9 cellular contexts compared by ENCODE assay signal in the genomic region with DNA sequence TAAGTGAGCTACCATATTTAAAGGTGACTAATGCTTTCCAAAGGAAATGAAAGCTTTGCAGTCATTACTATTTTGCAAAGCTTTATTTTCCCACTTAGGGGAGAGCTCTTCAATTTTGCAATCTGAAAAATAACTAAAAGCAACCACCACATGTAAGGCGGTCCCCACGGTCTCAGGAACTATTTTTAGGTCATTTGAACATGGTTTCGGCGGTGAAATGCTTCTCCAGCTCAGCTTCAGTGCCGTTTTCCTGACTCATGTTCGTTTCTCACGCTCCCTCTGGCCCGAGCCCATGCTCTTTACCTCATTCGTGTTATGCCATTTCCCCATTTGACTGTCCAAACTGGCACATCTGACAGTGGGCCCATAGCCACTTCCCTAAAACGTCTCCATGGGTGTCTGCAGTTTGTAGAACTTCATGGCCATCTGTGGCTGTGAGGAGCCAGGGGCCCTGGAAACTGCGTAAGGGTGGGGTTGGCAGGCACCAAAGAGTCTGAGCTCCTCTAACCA. TPM values are rescaled to one million over a fixed set of nuclear protein-coding genes. Genes with fewer than 3 reads are reported as not detected.
A peak's percentile ranks its signal among the peaks of the same experiment; 100 is the strongest.
DNase-seq lines count a peak whose midpoint lies in the region; ATAC-seq, FAIRE-seq and TF ChIP-seq lines count a peak whose summit lies in the region.
"Had no signal": no experiment of that assay in that cellular context is flagged by ENCODE, and none has a peak within 500 bp of the region (broad histone marks: within the 10 kb centered on the region; RNA-seq: fewer than 3 reads in every experiment).

No MANE protein-coding gene starts in this region.

- peaks cover 39 to 59% of the 10 kb centered on the region in 2 donors for H3K27me3 Mint-ChIP-seq in natural killer cell treated with Interleukin-12 subunit alpha and Interleukin-12 subunit beta and Interleukin-15 and Interleukin-18, amount 100 ng/mL, for 72 hours

- POLR2A ChIA-PET in GM12878 (lab: Charles Lee), result interaction anchor here (0.6 to 2.8 kb wide), 17 partner anchors 9 to 781 kb away, joined by 3 to 34 read pairs (median 4); no protein-coding TSS in a partner anchor

- DNase-seq in NOMO-1 treated with DMSO at 0.1 percent for 48 hours (lab: John Stamatoyannopoulos, UW; ENCODE audit: unreplicated experiment), result peak; percentile 100
- DNase-seq in GM12878 (ENCODE audit: low read depth, low spot score), result peak; percentile 99
- no peak for DNase-seq in natural killer cell treated with Interleukin-12 subunit alpha and Interleukin-12 subunit beta and Interleukin-15 and Interleukin-18, amount 100 ng/mL, for 72 hours (ENCODE audit: low spot score)
- no peak for DNase-seq in HAP-1 (ENCODE audit: low spot score in 2 of 2)
- no peak for DNase-seq in NCI-H2081 treated with DMSO at 0.1 percent for 48 hours (lab: John Stamatoyannopoulos, UW)
- DNase-seq in NCI-H1048 (lab: John Stamatoyannopoulos, UW), result no peak

- H3K27ac ChIP-seq in GM12878 (ENCODE audit: control insufficient read depth, insufficient read depth), result peak overlapping the region; percentile 89

- BruUV-seq in GM12878 (replicated peaks; lab: Mats Ljungman, UMichigan), result no TSS peak

- peak overlapping the region; percentile 46; the same call in 1 of the 2 replicates for H2AFZ ChIP-seq in GM12878 (ENCODE audit: control insufficient read depth, low read depth, low read length)

- H3K4me1 Mint-ChIP-seq in natural killer cell treated with Interleukin-12 subunit alpha and Interleukin-12 subunit beta and Interleukin-15 and Interleukin-18, amount 100 ng/mL, for 72 hours (ENCODE audit: low read depth in 2 of 2), result peaks cover 0 to 6% of the 10 kb centered on the region in 2 donors

- no peaks in the 10 kb centered on the region for H4K20me1 ChIP-seq in GM12878 (ENCODE audit: control insufficient read depth, insufficient read depth)

- no peak for TF ChIP-seq CTCF in GM12878 (IDR thresholded peaks at IDR 0.05 in 2 of 3, conservative IDR thresholded peaks at IDR 0.05 in 1 of 3; ENCODE audit: control insufficient read depth in 2 of 3, extremely low read depth in 1 of 3, insufficient read depth in 1 of 3, low read depth in 3 of 3, low read length in 3 of 3)

- no peak overlapping the region for H3K4me3 Mint-ChIP-seq in natural killer cell treated with Interleukin-12 subunit alpha and Interleukin-12 subunit beta and Interleukin-15 and Interleukin-18, amount 100 ng/mL, for 72 hours

- H3K9ac ChIP-seq in GM12878 (ENCODE audit: control insufficient read depth, insufficient read depth, low read length), result peak overlapping the region; percentile 25

- H3K4me1 ChIP-seq in GM12878 (ENCODE audit: control insufficient read depth, insufficient read depth, low read length) (peaks cover 43% of the 10 kb centered on the region), HAP-1 (no peaks in the 10 kb centered on the region)

- no peak overlapping the region for H3K27ac Mint-ChIP-seq in natural killer cell treated with Interleukin-12 subunit alpha and Interleukin-12 subunit beta and Interleukin-15 and Interleukin-18, amount 100 ng/mL, for 72 hours

- 0% methylated on average over 11 of the region's 11 CpGs for WGBS in GM12878 (ENCODE audit: insufficient coverage, insufficient replicate concordance, low lambda C conversion rate, missing lambda C conversion rate)

- H3K9me3 ChIP-seq in GM12878 (replicated peaks; ENCODE audit: control insufficient read depth, insufficient read depth, low read length), result no peaks in the 10 kb centered on the region
- H3K9me3 ChIP-seq in HAP-1, result no peaks in the 10 kb centered on the region

- peak; percentile 47 for TF ChIP-seq RAD21 in GM12878 (IDR thresholded peaks at IDR 0.05; ENCODE audit: insufficient read depth, low read depth, low read length)

- SMC1A ChIA-PET in GM12878 (lab: Charles Lee; ENCODE audit: uncharacterized antibody, unreplicated experiment), result interaction anchor here (0.6 to 8.6 kb wide), 52 partner anchors 9 to 877 kb away, joined by 3 to 139 read pairs (median 4); a partner anchor contains a TSS

- H3K4me2 ChIP-seq in GM12878 (ENCODE audit: control insufficient read depth, insufficient read depth), result peak overlapping the region; percentile 70

- peak; percentile 38 for FAIRE-seq in GM12878 (lab: Jason Lieb, UNC)

- H3K27me3 ChIP-seq in GM12878 (replicated peaks in 1 of 2; ENCODE audit: control insufficient read depth in 2 of 2, insufficient read depth in 2 of 2, low read length in 1 of 2), result no peaks in the 10 kb centered on the region
- peaks cover 20% of the 10 kb centered on the region for H3K27me3 ChIP-seq in HAP-1 (ENCODE audit: low read depth)

- intact Hi-C loops in GM12878 (cut with micrococcal nuclease; ENCODE audit: unreplicated experiment), result loop anchor here (1.0 to 5.0 kb wide), 7 partner anchors 20 to 383 kb away; a partner anchor contains a TSS

- H3K4me3 ChIP-seq in GM12878, result no peak overlapping the region
- H3K4me3 ChIP-seq in HAP-1, result no peak overlapping the region

- no peaks in the 10 kb centered on the region for H3K9me3 Mint-ChIP-seq in natural killer cell treated with Interleukin-12 subunit alpha and Interleukin-12 subunit beta and Interleukin-15 and Interleukin-18, amount 100 ng/mL, for 72 hours

- RAD21 ChIA-PET in GM12878 (lab: Charles Lee; ENCODE audit: unreplicated experiment), result interaction anchor here (0.5 to 5.3 kb wide), 36 partner anchors 9 to 559 kb away, joined by 3 to 88 read pairs (median 4); a partner anchor contains a TSS

- H3K36me3 Mint-ChIP-seq in natural killer cell treated with Interleukin-12 subunit alpha and Interleukin-12 subunit beta and Interleukin-15 and Interleukin-18, amount 100 ng/mL, for 72 hours, result no peaks in the 10 kb centered on the region

- no peaks in the 10 kb centered on the region for H3K36me3 ChIP-seq in GM12878 (ENCODE audit: control insufficient read depth in 2 of 2, insufficient read depth in 2 of 2, low read length in 1 of 2)
- H3K36me3 ChIP-seq in HAP-1 (replicated peaks), result no peaks in the 10 kb centered on the region

- peak; percentile 86 to 94 for TF ChIP-seq EP300 in GM12878 (IDR thresholded peaks at IDR 0.05; ENCODE audit: borderline replicate concordance in 1 of 2, control insufficient read depth in 1 of 2, low read depth in 2 of 2, low read length in 2 of 2)

- ATAC-seq in GM18499 (IDR thresholded peaks at IDR 0.05; ENCODE audit: insufficient read depth, unreplicated experiment) (peak; percentile 59), HG02571 (IDR thresholded peaks at IDR 0.05; ENCODE audit: unreplicated experiment) (peak; percentile 55), GM12878 (peak; percentile 87)
- ATAC-seq in natural killer cell treated with Interleukin-12 subunit alpha and Interleukin-12 subunit beta and Interleukin-15 and Interleukin-18, amount 100 ng/mL, for 72 hours, result peak; percentile 57 to 67
- ATAC-seq: Panc1 had no signal

- H3K79me2 ChIP-seq in GM12878 (ENCODE audit: control insufficient read depth, insufficient read depth, low read length), result no peaks in the 10 kb centered on the region

- in situ Hi-C loops in GM12878 (cut with MboI) (no loop called here), HAP-1 (cut with MboI; ENCODE audit: low sequenced_read_pairs) (no loop called here)

- TF ChIP-seq POLR2A in GM12878 (IDR thresholded peaks at IDR 0.05; ENCODE audit: low read depth, low read length), result peak; percentile 56

- CTCF ChIA-PET in GM12878 (lab: Yijun Ruan, JAX), result interaction anchor here (0.7 to 3.0 kb wide), 18 partner anchors 8 to 638 kb away, joined by 3 to 19 read pairs (median 4); a partner anchor contains a TSS

TF ChIP-seq in GM12878, 131 proteins besides CTCF, POLR2A, EP300 and RAD21 (continues in another document):
- TF ChIP-seq POLR2AphosphoS2 (IDR thresholded peaks at IDR 0.05; ENCODE audit: low read depth, low read length) (no peak), POU2F2 (IDR thresholded peaks at IDR 0.05; ENCODE audit: borderline replicate concordance, low read depth, low read length) (peak; percentile 85), PAX8 (IDR thresholded peaks at IDR 0.05) (no peak), WRNIP1 (IDR thresholded peaks at IDR 0.05; ENCODE audit: borderline replicate concordance, low read depth, low read length) (no peak), YBX1 (IDR thresholded peaks at IDR 0.05) (no peak), RB1 (IDR thresholded peaks at IDR 0.05; ENCODE audit: borderline replicate concordance) (no peak)
- TF ChIP-seq, protein P1, sequence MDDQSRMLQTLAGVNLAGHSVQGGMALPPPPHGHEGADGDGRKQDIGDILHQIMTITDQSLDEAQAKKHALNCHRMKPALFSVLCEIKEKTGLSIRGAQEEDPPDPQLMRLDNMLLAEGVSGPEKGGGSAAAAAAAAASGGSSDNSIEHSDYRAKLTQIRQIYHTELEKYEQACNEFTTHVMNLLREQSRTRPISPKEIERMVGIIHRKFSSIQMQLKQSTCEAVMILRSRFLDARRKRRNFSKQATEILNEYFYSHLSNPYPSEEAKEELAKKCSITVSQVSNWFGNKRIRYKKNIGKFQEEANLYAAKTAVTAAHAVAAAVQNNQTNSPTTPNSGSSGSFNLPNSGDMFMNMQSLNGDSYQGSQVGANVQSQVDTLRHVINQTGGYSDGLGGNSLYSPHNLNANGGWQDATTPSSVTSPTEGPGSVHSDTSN (IDR thresholded peaks at IDR 0.05; ENCODE audit: insufficient replicate concordance, low read depth, low read length), result no peak

RNA-seq across cellular contexts. Expression of a gene that starts 46.5 kb away (rescaled TPM):
- total RNA-seq in GM12878 (2013; cell fraction: nucleolus; rRNA removed), result 1.6 and 2.0 TPM in 2 replicates
- 1.4 and 2.2 TPM in 2 replicates for total RNA-seq in GM12878 (2014; rRNA removed)
- total RNA-seq in GM12878 (2014; rRNA removed; fragmentation: Illumina TruSeq; extraction: Trizol), result 2.1 and 2.5 TPM in 2 replicates
- 1.7 and 2.5 TPM in 2 replicates for total RNA-seq in GM12878 (2021)
- polyA plus RNA-seq in GM12878 (2011; ENCODE audit: low read depth), result 1.7 TPM
- polyA plus RNA-seq in GM12878 (2011; rRNA removed), result 0.10 and 0.14 TPM in 2 replicates
- polyA plus RNA-seq in GM12878 (2011; cell fraction: cytosol; rRNA removed), result not detected in 2 replicates
- polyA plus RNA-seq in GM12878 (2011; cell fraction: nucleus; rRNA removed), result 0.47 and 0.52 TPM in 2 replicates
- 2.5 and 3.2 TPM in 2 replicates for polyA plus RNA-seq in GM12878 (2012)
- polyA plus RNA-seq in GM12878 (2014; fragmentation: Illumina TruSeq; extraction: Trizol), result 1.7 and 2.1 TPM in 2 replicates
- polyA plus RNA-seq in GM12878 (2014; fragmentation: Nextera tagmentation; extraction: Ambion mirVana), result 1 to 10 TPM; 2.5 to 2.6 TPM
- polyA plus RNA-seq in GM12878 (2014; rRNA removed), result 1.3 and 2.2 TPM in 2 replicates
- under 1 TPM; 0.72 to 0.84 TPM for polyA plus RNA-seq in GM12878 (2016; fragmentation: Nextera tagmentation; extraction: Ambion mirVana)
- 0.10 TPM in 1 of 2 replicates, not detected in the other for polyA minus RNA-seq in GM12878 (2011; rRNA and poly(A)+ RNA removed)
- not detected in 2 replicates for polyA minus RNA-seq in GM12878 (2011; cell fraction: cytosol; rRNA and poly(A)+ RNA removed)
- polyA minus RNA-seq in GM12878 (2011; cell fraction: nucleus; rRNA and poly(A)+ RNA removed), result 0.12 and 0.29 TPM in 2 replicates
- 1 to 10 TPM in 1 of 2 donors, not detected in 1; 1.0 TPM for total RNA-seq in natural killer cell treated with Interleukin-12 subunit alpha and Interleukin-12 subunit beta and Interleukin-15 and Interleukin-18, amount 100 ng/mL, for 72 hours

Comparison
In these comparisons a context has a peak if more than half of its experiments do, and no peak if none do; other contexts are left out.
1. DNase-seq: peak in NOMO-1 treated with DMSO at 0.1 percent for 48 hours (single experiment) and GM12878 (single experiment); none in natural killer cell treated with Interleukin-12 subunit alpha and Interleukin-12 subunit beta and Interleukin-15 and Interleukin-18, amount 100 ng/mL, for 72 hours (single experiment), HAP-1 (0 of 2), NCI-H2081 treated with DMSO at 0.1 percent for 48 hours (single experiment) and NCI-H1048 (single experiment).
2. Peak in every context shown above with its lines, with median percentiles within 50 percentile points of each other: ATAC-seq.